Comparison of ENCODE assay signal across 31 cellular contexts in genomic region chr10:12369982-12370381, GRCh38.
"Had no signal": no experiment of that assay in that cellular context is flagged by ENCODE, and none has a peak within 500 bp of the region (broad histone marks: within the 10 kb centered on the region; RNA-seq: fewer than 3 reads in every experiment).

No MANE protein-coding gene starts in this region.

- H3K27me3 Mint-ChIP-seq: activated CD4-positive, alpha-beta memory T cell treated with anti-CD3 and anti-CD28 coated beads for 36 hours; activated CD4-positive, alpha-beta T cell treated with anti-CD3 and anti-CD28 coated beads for 36 hours; activated CD4-positive, alpha-beta T cell treated with anti-CD3 and anti-CD28 coated beads, Interleukin-2, amount 10 ng/mL, durations not matched to agents 24 days and 14 days; activated CD8-positive, alpha-beta memory T cell treated with anti-CD3 and anti-CD28 coated beads, Interleukin-2, amount 10 ng/mL, durations not matched to agents 7 days and 5 days; activated naive CD4-positive, alpha-beta T cell treated with anti-CD3 and anti-CD28 coated beads, Interleukin-2, amount 50 U/mL, for 24 hours; activated naive CD8-positive, alpha-beta T cell treated with anti-CD3 and anti-CD28 coated beads for 36 hours; activated naive CD8-positive, alpha-beta T cell treated with anti-CD3 and anti-CD28 coated beads, Interleukin-2, amount 50 U/mL, for 24 hours; T-helper 17 cell had no signal

- DNase-seq: activated CD4-positive, alpha-beta memory T cell treated with anti-CD3 and anti-CD28 coated beads for 36 hours; activated CD4-positive, alpha-beta T cell treated with anti-CD3 and anti-CD28 coated beads for 36 hours; activated CD4-positive, alpha-beta T cell treated with anti-CD3 and anti-CD28 coated beads, Interleukin-2, amount 10 ng/mL, durations not matched to agents 24 days and 14 days; activated CD4-positive, CD25-positive, alpha-beta regulatory T cell; activated CD4-positive, CD25-positive, alpha-beta regulatory T cell treated with anti-CD3 and anti-CD28 coated beads, Interleukin-2, amount 50 U/mL, for 72 hours; activated CD8-positive, alpha-beta memory T cell treated with anti-CD3 and anti-CD28 coated beads, Interleukin-2, amount 10 ng/mL, durations not matched to agents 7 days and 5 days; activated CD8-positive, alpha-beta memory T cell treated with anti-CD3 and anti-CD28 coated beads, Interleukin-2, amount 50 U/mL, for 4 hours; activated CD8-positive, alpha-beta T cell treated with anti-CD3 and anti-CD28 coated beads, Interleukin-2, amount 10 ng/mL, durations not matched to agents 7 days and 5 days; activated naive CD4-positive, alpha-beta T cell treated with anti-CD3 and anti-CD28 coated beads for 36 hours; activated naive CD8-positive, alpha-beta T cell treated with anti-CD3 and anti-CD28 coated beads for 36 hours; activated naive CD8-positive, alpha-beta T cell treated with anti-CD3 and anti-CD28 coated beads, Interleukin-2, amount 50 U/mL, for 24 hours; activated T-cell treated with anti-CD3 and anti-CD28 coated beads, Interleukin-2, amount 50 U/mL, for 1 hour; activated T-cell treated with anti-CD3 and anti-CD28 coated beads, Interleukin-2, amount 50 U/mL, for 48 hours; adrenal gland; amygdala; aorta; body of pancreas; central memory CD4-positive, alpha-beta T cell; cerebellar nuclear complex; effector memory CD4-positive, alpha-beta T cell; endodermal cell; foreskin fibroblast; T-helper 1 cell; T-helper 17 cell; T1000; WERI-Rb-1 had no signal

- H3K9me3 Mint-ChIP-seq: activated CD4-positive, alpha-beta memory T cell treated with anti-CD3 and anti-CD28 coated beads for 36 hours; activated CD4-positive, alpha-beta T cell treated with anti-CD3 and anti-CD28 coated beads, Interleukin-2, amount 10 ng/mL, durations not matched to agents 24 days and 14 days; activated naive CD4-positive, alpha-beta T cell treated with anti-CD3 and anti-CD28 coated beads for 36 hours; activated naive CD4-positive, alpha-beta T cell treated with anti-CD3 and anti-CD28 coated beads, Interleukin-2, amount 50 U/mL, for 24 hours; activated naive CD8-positive, alpha-beta T cell treated with anti-CD3 and anti-CD28 coated beads for 36 hours; activated naive CD8-positive, alpha-beta T cell treated with anti-CD3 and anti-CD28 coated beads, Interleukin-2, amount 50 U/mL, for 24 hours; activated T-helper 1 cell treated with anti-CD3 and anti-CD28 coated beads, Interleukin-12 subunit alpha, Interleukin-12 subunit beta, Interleukin-2, Interleukin-4 antibody, amounts not matched to agents 30 ng/mL and 10 ng/mL and 1 ng/mL, durations not matched to agents 14 hours and 24 hours and 36 hours; dendritic cell treated with granulocyte-macrophage colony-stimulating factor and Interleukin-4, amounts not matched to agents 40 ng/mL and 50 ng/mL, for 4 days; endodermal cell; T-helper 2 cell treated with Interferon-gamma antibody and Interleukin-4, amounts not matched to agents 5 μg/mL and 100 μg/mL, for 36 hours had no signal

- H3K4me3 Mint-ChIP-seq: activated CD4-positive, alpha-beta memory T cell treated with anti-CD3 and anti-CD28 coated beads for 36 hours; activated CD4-positive, alpha-beta T cell treated with anti-CD3 and anti-CD28 coated beads for 36 hours; activated CD4-positive, alpha-beta T cell treated with anti-CD3 and anti-CD28 coated beads, Interleukin-2, amount 10 ng/mL, durations not matched to agents 24 days and 14 days; activated CD8-positive, alpha-beta memory T cell treated with anti-CD3 and anti-CD28 coated beads, Interleukin-2, amount 10 ng/mL, durations not matched to agents 7 days and 5 days; activated CD8-positive, alpha-beta T cell treated with anti-CD3 and anti-CD28 coated beads, Interleukin-2, amount 10 ng/mL, durations not matched to agents 7 days and 5 days; activated naive CD4-positive, alpha-beta T cell treated with anti-CD3 and anti-CD28 coated beads for 36 hours; activated naive CD4-positive, alpha-beta T cell treated with anti-CD3 and anti-CD28 coated beads, Interleukin-2, amount 50 U/mL, for 24 hours; activated naive CD8-positive, alpha-beta T cell treated with anti-CD3 and anti-CD28 coated beads for 36 hours; activated naive CD8-positive, alpha-beta T cell treated with anti-CD3 and anti-CD28 coated beads, Interleukin-2, amount 50 U/mL, for 24 hours; activated T-helper 1 cell treated with anti-CD3 and anti-CD28 coated beads, Interleukin-12 subunit alpha, Interleukin-12 subunit beta, Interleukin-2, Interleukin-4 antibody, amounts not matched to agents 30 ng/mL and 10 ng/mL and 1 ng/mL, durations not matched to agents 14 hours and 24 hours and 36 hours; dendritic cell treated with granulocyte-macrophage colony-stimulating factor and Interleukin-4, amounts not matched to agents 40 ng/mL and 50 ng/mL, for 4 days; endodermal cell; T-helper 17 cell; T-helper 2 cell treated with Interferon-gamma antibody and Interleukin-4, amounts not matched to agents 5 μg/mL and 100 μg/mL, for 36 hours had no signal

- H3K27ac Mint-ChIP-seq: activated CD4-positive, alpha-beta memory T cell treated with anti-CD3 and anti-CD28 coated beads for 36 hours; activated CD4-positive, alpha-beta T cell treated with anti-CD3 and anti-CD28 coated beads for 36 hours; activated CD4-positive, alpha-beta T cell treated with anti-CD3 and anti-CD28 coated beads, Interleukin-2, amount 10 ng/mL, durations not matched to agents 24 days and 14 days; activated CD8-positive, alpha-beta memory T cell treated with anti-CD3 and anti-CD28 coated beads, Interleukin-2, amount 10 ng/mL, durations not matched to agents 7 days and 5 days; activated CD8-positive, alpha-beta T cell treated with anti-CD3 and anti-CD28 coated beads, Interleukin-2, amount 10 ng/mL, durations not matched to agents 7 days and 5 days; activated naive CD4-positive, alpha-beta T cell treated with anti-CD3 and anti-CD28 coated beads for 36 hours; activated naive CD4-positive, alpha-beta T cell treated with anti-CD3 and anti-CD28 coated beads, Interleukin-2, amount 50 U/mL, for 24 hours; activated naive CD8-positive, alpha-beta T cell treated with anti-CD3 and anti-CD28 coated beads for 36 hours; activated naive CD8-positive, alpha-beta T cell treated with anti-CD3 and anti-CD28 coated beads, Interleukin-2, amount 50 U/mL, for 24 hours; activated T-helper 1 cell treated with anti-CD3 and anti-CD28 coated beads, Interleukin-12 subunit alpha, Interleukin-12 subunit beta, Interleukin-2, Interleukin-4 antibody, amounts not matched to agents 30 ng/mL and 10 ng/mL and 1 ng/mL, durations not matched to agents 14 hours and 24 hours and 36 hours; dendritic cell treated with granulocyte-macrophage colony-stimulating factor and Interleukin-4, amounts not matched to agents 40 ng/mL and 50 ng/mL, for 4 days; endodermal cell; T-helper 17 cell; T-helper 2 cell treated with Interferon-gamma antibody and Interleukin-4, amounts not matched to agents 5 μg/mL and 100 μg/mL, for 36 hours had no signal

- H3K4me1 Mint-ChIP-seq: endodermal cell had no signal

- H3K36me3 Mint-ChIP-seq: activated CD8-positive, alpha-beta memory T cell treated with anti-CD3 and anti-CD28 coated beads, Interleukin-2, amount 10 ng/mL, durations not matched to agents 7 days and 5 days; activated naive CD8-positive, alpha-beta T cell treated with anti-CD3 and anti-CD28 coated beads for 36 hours had no signal

- ATAC-seq: activated CD4-positive, alpha-beta T cell treated with anti-CD3 and anti-CD28 coated beads for 36 hours; activated CD8-positive, alpha-beta memory T cell treated with anti-CD3 and anti-CD28 coated beads, Interleukin-2, amount 10 ng/mL, durations not matched to agents 7 days and 5 days; activated CD8-positive, alpha-beta T cell treated with anti-CD3 and anti-CD28 coated beads, Interleukin-2, amount 10 ng/mL, durations not matched to agents 7 days and 5 days; activated naive CD8-positive, alpha-beta T cell treated with anti-CD3 and anti-CD28 coated beads, Interleukin-2, amount 50 U/mL, for 24 hours; body of pancreas; esophagus mucosa; T-helper 17 cell had no signal
